ENCODE assay signal across 2 cellular contexts in the genomic region with DNA sequence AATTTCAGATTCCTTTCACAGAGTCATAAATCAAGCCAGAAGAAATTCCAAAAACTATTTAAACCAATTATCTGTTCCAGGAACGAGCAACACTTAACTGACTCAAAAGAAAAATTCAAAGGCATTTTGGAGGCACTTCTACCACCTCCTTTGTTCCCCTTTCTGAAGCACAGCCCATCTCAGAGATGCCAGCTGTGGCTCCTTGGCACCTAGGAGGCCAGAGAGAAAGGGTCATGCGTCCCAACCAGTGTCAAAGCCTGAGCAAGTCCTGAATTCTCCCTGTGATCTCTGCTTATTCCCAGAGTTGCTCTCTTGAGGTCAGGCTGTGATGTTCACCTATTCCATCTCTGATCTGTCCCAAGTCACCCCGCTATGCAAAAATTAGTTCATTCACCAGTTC.
TF ChIP-seq lines count a peak whose summit lies in the region.

No MANE protein-coding gene starts in this region.

TF ChIP-seq in SK-N-SH treated with all-trans-retinoic acid at 6 μM for 48 hours, 23 proteins besides CTCF, POLR2A, EP300 and RAD21:
- TF ChIP-seq ZNF565 (CRISPR knock-in tag; conservative IDR thresholded peaks at IDR 0.05; ENCODE audit: low read depth) (no peak), ZNF70 (CRISPR knock-in tag; IDR thresholded peaks at IDR 0.05) (no peak), ISL1 (CRISPR knock-in tag; IDR thresholded peaks at IDR 0.05) (peak; percentile 29; the same call in 1 of the 2 replicates), BACH2 (CRISPR knock-in tag; IDR thresholded peaks at IDR 0.05; ENCODE audit: borderline replicate concordance) (no peak), ZC3H10 (CRISPR knock-in tag; IDR thresholded peaks at IDR 0.05) (no peak)

TF ChIP-seq in SK-N-SH, 30 proteins besides CTCF, POLR2A, EP300 and RAD21:
- TF ChIP-seq IRF3 (IDR thresholded peaks at IDR 0.05; ENCODE audit: low read depth, low read length): no peak
- TF ChIP-seq, protein P1, sequence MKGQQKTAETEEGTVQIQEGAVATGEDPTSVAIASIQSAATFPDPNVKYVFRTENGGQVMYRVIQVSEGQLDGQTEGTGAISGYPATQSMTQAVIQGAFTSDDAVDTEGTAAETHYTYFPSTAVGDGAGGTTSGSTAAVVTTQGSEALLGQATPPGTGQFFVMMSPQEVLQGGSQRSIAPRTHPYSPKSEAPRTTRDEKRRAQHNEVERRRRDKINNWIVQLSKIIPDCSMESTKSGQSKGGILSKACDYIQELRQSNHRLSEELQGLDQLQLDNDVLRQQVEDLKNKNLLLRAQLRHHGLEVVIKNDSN (IDR thresholded peaks at IDR 0.05; ENCODE audit: borderline replicate concordance, low read depth): no peak
- TF ChIP-seq REST (IDR thresholded peaks at IDR 0.05; ENCODE audit: low read depth, low read length): no peak
- TF ChIP-seq, protein P2, sequence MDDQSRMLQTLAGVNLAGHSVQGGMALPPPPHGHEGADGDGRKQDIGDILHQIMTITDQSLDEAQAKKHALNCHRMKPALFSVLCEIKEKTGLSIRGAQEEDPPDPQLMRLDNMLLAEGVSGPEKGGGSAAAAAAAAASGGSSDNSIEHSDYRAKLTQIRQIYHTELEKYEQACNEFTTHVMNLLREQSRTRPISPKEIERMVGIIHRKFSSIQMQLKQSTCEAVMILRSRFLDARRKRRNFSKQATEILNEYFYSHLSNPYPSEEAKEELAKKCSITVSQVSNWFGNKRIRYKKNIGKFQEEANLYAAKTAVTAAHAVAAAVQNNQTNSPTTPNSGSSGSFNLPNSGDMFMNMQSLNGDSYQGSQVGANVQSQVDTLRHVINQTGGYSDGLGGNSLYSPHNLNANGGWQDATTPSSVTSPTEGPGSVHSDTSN (IDR thresholded peaks at IDR 0.05): no peak
- no peak for TF ChIP-seq RXRA (IDR thresholded peaks at IDR 0.05; ENCODE audit: borderline replicate concordance, low read depth)
- TF ChIP-seq GABPA (IDR thresholded peaks at IDR 0.05; ENCODE audit: low read depth): no peak
- no peak for TF ChIP-seq ELF1 (IDR thresholded peaks at IDR 0.05)
